ENCODE assay signal across 1 cellular context in the genomic region with DNA sequence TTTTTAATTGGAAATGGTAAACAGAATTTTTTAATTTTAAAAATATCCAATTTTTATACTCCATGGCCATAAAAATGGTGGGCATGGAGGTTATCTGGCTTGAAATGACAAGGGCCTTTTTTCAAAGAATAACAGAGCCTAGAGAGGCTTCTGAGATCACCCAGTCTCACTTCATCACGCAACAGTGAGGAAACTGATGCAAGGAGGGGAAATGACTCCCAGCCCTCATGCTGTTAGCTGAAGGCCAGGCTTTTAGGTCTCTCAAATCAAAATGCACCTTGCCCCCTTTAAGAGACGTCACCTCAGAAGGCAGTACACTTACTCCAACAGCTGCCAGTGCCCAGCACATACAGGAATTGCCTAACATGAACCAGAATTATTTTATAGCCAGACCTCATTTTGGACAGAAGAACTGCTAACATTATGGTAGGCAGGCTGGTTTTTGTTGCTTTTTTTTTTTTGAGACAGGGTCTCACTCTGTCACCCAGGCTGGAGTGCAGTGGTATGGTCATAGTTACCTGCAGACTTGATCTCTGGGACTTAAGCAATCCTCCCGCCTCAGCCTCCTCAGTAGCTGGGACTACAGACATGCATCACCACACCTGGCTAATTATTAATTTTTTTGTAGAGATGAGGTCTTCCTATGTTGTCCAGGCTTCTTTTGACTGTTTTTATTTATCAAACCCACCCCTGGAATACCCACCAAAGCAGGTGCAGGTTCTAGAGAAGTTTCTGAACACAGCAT.
TF ChIP-seq lines count a peak whose summit lies in the region.

No MANE protein-coding gene starts in this region.

TF ChIP-seq in K562, 482 proteins besides CTCF, POLR2A, EP300 and RAD21 (continued from another document and continues in another):
- TF ChIP-seq, protein P1, sequence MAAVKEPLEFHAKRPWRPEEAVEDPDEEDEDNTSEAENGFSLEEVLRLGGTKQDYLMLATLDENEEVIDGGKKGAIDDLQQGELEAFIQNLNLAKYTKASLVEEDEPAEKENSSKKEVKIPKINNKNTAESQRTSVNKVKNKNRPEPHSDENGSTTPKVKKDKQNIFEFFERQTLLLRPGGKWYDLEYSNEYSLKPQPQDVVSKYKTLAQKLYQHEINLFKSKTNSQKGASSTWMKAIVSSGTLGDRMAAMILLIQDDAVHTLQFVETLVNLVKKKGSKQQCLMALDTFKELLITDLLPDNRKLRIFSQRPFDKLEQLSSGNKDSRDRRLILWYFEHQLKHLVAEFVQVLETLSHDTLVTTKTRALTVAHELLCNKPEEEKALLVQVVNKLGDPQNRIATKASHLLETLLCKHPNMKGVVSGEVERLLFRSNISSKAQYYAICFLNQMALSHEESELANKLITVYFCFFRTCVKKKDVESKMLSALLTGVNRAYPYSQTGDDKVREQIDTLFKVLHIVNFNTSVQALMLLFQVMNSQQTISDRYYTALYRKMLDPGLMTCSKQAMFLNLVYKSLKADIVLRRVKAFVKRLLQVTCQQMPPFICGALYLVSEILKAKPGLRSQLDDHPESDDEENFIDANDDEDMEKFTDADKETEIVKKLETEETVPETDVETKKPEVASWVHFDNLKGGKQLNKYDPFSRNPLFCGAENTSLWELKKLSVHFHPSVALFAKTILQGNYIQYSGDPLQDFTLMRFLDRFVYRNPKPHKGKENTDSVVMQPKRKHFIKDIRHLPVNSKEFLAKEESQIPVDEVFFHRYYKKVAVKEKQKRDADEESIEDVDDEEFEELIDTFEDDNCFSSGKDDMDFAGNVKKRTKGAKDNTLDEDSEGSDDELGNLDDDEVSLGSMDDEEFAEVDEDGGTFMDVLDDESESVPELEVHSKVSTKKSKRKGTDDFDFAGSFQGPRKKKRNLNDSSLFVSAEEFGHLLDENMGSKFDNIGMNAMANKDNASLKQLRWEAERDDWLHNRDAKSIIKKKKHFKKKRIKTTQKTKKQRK (IDR thresholded peaks at IDR 0.05; ENCODE audit: borderline replicate concordance, low read depth, low read length), result no peak
- no peak for TF ChIP-seq NCOR1 (IDR thresholded peaks at IDR 0.05)
- TF ChIP-seq, protein P2, sequence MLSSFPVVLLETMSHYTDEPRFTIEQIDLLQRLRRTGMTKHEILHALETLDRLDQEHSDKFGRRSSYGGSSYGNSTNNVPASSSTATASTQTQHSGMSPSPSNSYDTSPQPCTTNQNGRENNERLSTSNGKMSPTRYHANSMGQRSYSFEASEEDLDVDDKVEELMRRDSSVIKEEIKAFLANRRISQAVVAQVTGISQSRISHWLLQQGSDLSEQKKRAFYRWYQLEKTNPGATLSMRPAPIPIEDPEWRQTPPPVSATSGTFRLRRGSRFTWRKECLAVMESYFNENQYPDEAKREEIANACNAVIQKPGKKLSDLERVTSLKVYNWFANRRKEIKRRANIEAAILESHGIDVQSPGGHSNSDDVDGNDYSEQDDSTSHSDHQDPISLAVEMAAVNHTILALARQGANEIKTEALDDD (IDR thresholded peaks at IDR 0.05), result no peak
- TF ChIP-seq, protein P3, sequence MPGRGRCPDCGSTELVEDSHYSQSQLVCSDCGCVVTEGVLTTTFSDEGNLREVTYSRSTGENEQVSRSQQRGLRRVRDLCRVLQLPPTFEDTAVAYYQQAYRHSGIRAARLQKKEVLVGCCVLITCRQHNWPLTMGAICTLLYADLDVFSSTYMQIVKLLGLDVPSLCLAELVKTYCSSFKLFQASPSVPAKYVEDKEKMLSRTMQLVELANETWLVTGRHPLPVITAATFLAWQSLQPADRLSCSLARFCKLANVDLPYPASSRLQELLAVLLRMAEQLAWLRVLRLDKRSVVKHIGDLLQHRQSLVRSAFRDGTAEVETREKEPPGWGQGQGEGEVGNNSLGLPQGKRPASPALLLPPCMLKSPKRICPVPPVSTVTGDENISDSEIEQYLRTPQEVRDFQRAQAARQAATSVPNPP (IDR thresholded peaks at IDR 0.05; ENCODE audit: borderline replicate concordance, insufficient read depth, insufficient read length), result no peak
- no peak for TF ChIP-seq ZNF668 (CRISPR knock-in tag; IDR thresholded peaks at IDR 0.05)
- no peak for TF ChIP-seq GATAD2A (IDR thresholded peaks at IDR 0.05)
- TF ChIP-seq, protein P4, sequence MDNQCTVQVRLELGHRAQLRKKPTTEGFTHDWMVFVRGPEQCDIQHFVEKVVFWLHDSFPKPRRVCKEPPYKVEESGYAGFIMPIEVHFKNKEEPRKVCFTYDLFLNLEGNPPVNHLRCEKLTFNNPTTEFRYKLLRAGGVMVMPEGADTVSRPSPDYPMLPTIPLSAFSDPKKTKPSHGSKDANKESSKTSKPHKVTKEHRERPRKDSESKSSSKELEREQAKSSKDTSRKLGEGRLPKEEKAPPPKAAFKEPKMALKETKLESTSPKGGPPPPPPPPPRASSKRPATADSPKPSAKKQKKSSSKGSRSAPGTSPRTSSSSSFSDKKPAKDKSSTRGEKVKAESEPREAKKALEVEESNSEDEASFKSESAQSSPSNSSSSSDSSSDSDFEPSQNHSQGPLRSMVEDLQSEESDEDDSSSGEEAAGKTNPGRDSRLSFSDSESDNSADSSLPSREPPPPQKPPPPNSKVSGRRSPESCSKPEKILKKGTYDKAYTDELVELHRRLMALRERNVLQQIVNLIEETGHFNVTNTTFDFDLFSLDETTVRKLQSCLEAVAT (IDR thresholded peaks at IDR 0.05), result no peak
- TF ChIP-seq, protein P5, sequence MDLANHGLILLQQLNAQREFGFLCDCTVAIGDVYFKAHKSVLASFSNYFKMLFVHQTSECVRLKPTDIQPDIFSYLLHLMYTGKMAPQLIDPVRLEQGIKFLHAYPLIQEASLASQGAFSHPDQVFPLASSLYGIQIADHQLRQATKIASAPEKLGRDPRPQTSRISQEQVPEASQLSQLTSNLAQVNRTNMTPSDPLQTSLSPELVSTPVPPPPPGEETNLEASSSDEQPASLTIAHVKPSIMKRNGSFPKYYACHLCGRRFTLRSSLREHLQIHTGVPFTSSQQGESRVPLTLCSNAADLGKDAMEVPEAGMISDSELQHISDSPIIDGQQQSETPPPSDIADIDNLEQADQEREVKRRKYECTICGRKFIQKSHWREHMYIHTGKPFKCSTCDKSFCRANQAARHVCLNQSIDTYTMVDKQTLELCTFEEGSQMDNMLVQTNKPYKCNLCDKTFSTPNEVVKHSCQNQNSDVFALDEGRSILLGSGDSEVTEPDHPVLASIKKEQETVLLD (IDR thresholded peaks at IDR 0.05), result no peak
- TF ChIP-seq NCOA2 (IDR thresholded peaks at IDR 0.05; ENCODE audit: partially characterized antibody in 2 of 2), result no peak
- TF ChIP-seq NFXL1 (CRISPR knock-in tag; IDR thresholded peaks at IDR 0.05), result no peak
- TF ChIP-seq PHF21A (IDR thresholded peaks at IDR 0.05; ENCODE audit: borderline replicate concordance, low read depth), result no peak
- peak; percentile 70; the same call in 1 of the 2 replicates for TF ChIP-seq ZNF766 (CRISPR knock-in tag; conservative IDR thresholded peaks at IDR 0.05)
- TF ChIP-seq NCOA1 (IDR thresholded peaks at IDR 0.05; ENCODE audit: low read depth), result no peak
- TF ChIP-seq NCOA6 (IDR thresholded peaks at IDR 0.05), result no peak
- TF ChIP-seq, protein P6, sequence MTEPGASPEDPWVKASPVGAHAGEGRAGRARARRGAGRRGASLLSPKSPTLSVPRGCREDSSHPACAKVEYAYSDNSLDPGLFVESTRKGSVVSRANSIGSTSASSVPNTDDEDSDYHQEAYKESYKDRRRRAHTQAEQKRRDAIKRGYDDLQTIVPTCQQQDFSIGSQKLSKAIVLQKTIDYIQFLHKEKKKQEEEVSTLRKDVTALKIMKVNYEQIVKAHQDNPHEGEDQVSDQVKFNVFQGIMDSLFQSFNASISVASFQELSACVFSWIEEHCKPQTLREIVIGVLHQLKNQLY (CRISPR knock-in tag; conservative IDR thresholded peaks at IDR 0.05), result no peak
- TF ChIP-seq GATA2 (CRISPR knock-in tag; IDR thresholded peaks at IDR 0.05), result no peak
- TF ChIP-seq, protein P7, sequence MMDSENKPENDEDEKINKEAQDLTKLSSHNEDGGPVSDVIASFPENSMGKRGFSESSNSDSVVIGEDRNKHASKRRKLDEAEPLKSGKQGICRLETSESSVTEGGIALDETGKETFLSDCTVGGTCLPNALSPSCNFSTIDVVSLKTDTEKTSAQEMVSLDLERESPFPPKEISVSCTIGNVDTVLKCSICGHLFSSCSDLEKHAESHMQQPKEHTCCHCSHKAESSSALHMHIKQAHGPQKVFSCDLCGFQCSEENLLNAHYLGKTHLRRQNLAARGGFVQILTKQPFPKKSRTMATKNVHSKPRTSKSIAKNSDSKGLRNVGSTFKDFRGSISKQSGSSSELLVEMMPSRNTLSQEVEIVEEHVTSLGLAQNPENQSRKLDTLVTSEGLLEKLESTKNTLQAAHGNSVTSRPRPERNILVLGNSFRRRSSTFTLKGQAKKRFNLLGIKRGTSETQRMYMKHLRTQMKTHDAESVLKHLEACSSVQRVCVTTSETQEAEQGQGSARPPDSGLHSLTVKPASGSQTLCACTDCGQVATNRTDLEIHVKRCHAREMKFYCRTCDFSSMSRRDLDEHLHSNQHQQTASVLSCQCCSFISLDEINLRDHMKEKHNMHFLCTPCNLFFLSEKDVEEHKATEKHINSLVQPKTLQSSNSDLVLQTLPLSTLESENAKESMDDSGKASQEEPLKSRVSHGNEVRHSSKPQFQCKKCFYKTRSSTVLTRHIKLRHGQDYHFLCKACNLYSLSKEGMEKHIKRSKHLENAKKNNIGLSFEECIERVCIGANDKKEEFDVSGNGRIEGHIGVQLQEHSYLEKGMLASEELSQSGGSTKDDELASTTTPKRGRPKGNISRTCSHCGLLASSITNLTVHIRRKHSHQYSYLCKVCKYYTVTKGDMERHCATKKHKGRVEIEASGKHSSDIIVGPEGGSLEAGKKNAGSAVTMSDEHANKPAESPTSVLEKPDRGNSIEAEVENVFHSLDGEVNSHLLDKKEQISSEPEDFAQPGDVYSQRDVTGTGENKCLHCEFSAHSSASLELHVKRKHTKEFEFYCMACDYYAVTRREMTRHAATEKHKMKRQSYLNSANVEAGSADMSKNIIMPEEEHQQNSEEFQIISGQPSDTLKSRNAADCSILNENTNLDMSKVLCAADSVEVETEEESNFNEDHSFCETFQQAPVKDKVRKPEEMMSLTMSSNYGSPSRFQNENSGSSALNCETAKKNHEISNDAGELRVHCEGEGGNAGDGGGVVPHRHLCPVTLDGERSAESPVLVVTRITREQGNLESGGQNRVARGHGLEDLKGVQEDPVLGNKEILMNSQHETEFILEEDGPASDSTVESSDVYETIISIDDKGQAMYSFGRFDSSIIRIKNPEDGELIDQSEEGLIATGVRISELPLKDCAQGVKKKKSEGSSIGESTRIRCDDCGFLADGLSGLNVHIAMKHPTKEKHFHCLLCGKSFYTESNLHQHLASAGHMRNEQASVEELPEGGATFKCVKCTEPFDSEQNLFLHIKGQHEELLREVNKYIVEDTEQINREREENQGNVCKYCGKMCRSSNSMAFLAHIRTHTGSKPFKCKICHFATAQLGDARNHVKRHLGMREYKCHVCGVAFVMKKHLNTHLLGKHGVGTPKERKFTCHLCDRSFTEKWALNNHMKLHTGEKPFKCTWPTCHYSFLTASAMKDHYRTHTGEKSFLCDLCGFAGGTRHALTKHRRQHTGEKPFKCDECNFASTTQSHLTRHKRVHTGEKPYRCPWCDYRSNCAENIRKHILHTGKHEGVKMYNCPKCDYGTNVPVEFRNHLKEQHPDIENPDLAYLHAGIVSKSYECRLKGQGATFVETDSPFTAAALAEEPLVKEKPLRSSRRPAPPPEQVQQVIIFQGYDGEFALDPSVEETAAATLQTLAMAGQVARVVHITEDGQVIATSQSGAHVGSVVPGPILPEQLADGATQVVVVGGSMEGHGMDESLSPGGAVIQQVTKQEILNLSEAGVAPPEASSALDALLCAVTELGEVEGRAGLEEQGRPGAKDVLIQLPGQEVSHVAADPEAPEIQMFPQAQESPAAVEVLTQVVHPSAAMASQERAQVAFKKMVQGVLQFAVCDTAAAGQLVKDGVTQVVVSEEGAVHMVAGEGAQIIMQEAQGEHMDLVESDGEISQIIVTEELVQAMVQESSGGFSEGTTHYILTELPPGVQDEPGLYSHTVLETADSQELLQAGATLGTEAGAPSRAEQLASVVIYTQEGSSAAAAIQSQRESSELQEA (IDR thresholded peaks at IDR 0.05; ENCODE audit: low read depth), result no peak
- TF ChIP-seq TCF7L2 (IDR thresholded peaks at IDR 0.05; ENCODE audit: low read depth, low read length), result no peak
- TF ChIP-seq, protein P8, sequence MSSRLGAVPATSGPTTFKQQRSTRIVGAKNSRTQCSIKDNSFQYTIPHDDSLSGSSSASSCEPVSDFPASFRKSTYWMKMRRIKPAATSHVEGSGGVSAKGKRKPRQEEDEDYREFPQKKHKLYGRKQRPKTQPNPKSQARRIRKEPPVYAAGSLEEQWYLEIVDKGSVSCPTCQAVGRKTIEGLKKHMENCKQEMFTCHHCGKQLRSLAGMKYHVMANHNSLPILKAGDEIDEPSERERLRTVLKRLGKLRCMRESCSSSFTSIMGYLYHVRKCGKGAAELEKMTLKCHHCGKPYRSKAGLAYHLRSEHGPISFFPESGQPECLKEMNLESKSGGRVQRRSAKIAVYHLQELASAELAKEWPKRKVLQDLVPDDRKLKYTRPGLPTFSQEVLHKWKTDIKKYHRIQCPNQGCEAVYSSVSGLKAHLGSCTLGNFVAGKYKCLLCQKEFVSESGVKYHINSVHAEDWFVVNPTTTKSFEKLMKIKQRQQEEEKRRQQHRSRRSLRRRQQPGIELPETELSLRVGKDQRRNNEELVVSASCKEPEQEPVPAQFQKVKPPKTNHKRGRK (tag; IDR thresholded peaks at IDR 0.05), result no peak
- TF ChIP-seq NR2C2 (CRISPR knock-in tag; IDR thresholded peaks at IDR 0.05), result no peak
- TF ChIP-seq NR2C2 (tag; IDR thresholded peaks at IDR 0.05), result peak; percentile 63; the same call in 1 of the 2 replicates
- TF ChIP-seq HMG20A (CRISPR knock-in tag; conservative IDR thresholded peaks at IDR 0.05), result no peak
- TF ChIP-seq, protein P9, sequence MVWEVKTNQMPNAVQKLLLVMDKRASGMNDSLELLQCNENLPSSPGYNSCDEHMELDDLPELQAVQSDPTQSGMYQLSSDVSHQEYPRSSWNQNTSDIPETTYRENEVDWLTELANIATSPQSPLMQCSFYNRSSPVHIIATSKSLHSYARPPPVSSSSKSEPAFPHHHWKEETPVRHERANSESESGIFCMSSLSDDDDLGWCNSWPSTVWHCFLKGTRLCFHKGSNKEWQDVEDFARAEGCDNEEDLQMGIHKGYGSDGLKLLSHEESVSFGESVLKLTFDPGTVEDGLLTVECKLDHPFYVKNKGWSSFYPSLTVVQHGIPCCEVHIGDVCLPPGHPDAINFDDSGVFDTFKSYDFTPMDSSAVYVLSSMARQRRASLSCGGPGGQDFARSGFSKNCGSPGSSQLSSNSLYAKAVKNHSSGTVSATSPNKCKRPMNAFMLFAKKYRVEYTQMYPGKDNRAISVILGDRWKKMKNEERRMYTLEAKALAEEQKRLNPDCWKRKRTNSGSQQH (CRISPR knock-in tag; IDR thresholded peaks at IDR 0.05), result no peak
- no peak for TF ChIP-seq ZBED1 (IDR thresholded peaks at IDR 0.05)
- no peak for TF ChIP-seq SMARCA4 (IDR thresholded peaks at IDR 0.05)
- TF ChIP-seq SMC3 (conservative IDR thresholded peaks at IDR 0.05; ENCODE audit: insufficient read depth, low read depth, low read length), result no peak
- peak; percentile 88 for TF ChIP-seq MYC (IDR thresholded peaks at IDR 0.05; ENCODE audit: low read depth, low read length)
- TF ChIP-seq MYC (CRISPR knock-in tag; IDR thresholded peaks at IDR 0.05; ENCODE audit: borderline replicate concordance, low read depth), result no peak
- TF ChIP-seq CBFA2T2 (conservative IDR thresholded peaks at IDR 0.05), result no peak
- TF ChIP-seq IFI16 (CRISPR knock-in tag; IDR thresholded peaks at IDR 0.05), result no peak
